ENCODE assay signal across 8 cellular contexts in genomic region chr7:47536705-47537611, GRCh38. TPM values are rescaled to one million over a fixed set of nuclear protein-coding genes. Genes with fewer than 3 reads are reported as not detected.
DNase-seq lines count a peak whose midpoint lies in the region; ATAC-seq and TF ChIP-seq lines count a peak whose summit lies in the region.
"Had no signal": no experiment of that assay in that cellular context is flagged by ENCODE, and none has a peak within 500 bp of the region (broad histone marks: within the 10 kb centered on the region; RNA-seq: fewer than 3 reads in every experiment).

No MANE protein-coding gene starts in this region.

- no peaks in the 10 kb centered on the region for H3K27me3 ChIP-seq in thyroid gland

- peaks cover 5 to 11% of the 10 kb centered on the region in 2 donors for H3K4me1 ChIP-seq in thyroid gland

- H3K4me3 ChIP-seq in lower leg skin (ENCODE audit: low read depth, poor library complexity, severe bottlenecking) (peak overlapping the region; percentile 27), thyroid gland (replicated peaks in 1 of 3) (peak overlapping the region; percentile 28 to 35 (median 30))

- TF ChIP-seq POLR2A in lower leg skin (IDR thresholded peaks at IDR 0.05) = no peak
- no peak for TF ChIP-seq POLR2A in thyroid gland (IDR thresholded peaks at IDR 0.05)

- no peaks in the 10 kb centered on the region for H3K9me3 ChIP-seq in thyroid gland

- no peak for TF ChIP-seq CTCF in lower leg skin (IDR thresholded peaks at IDR 0.05)
- no peak for TF ChIP-seq CTCF in thyroid gland (IDR thresholded peaks at IDR 0.05)

- ATAC-seq in HG03135 (IDR thresholded peaks at IDR 0.05; ENCODE audit: unreplicated experiment) (no peak), GM19351 (IDR thresholded peaks at IDR 0.05; ENCODE audit: unreplicated experiment) (no peak)

- intact Hi-C loops in lower leg skin (cut with DNase I; ENCODE audit: low total_unique reads) (no loop called here), thyroid gland (cut with DNase I) (no loop called here)

- WGBS in lower leg skin, 2 donors = 7 to 13% methylated on average over 73 to 83 of the region's 94 CpGs
- 20 to 21% methylated on average over 23 to 31 of the region's 94 CpGs for WGBS in thyroid gland, 2 donors

- no peaks in the 10 kb centered on the region for H3K36me3 ChIP-seq in thyroid gland

- H3K27ac ChIP-seq in thyroid gland = no peak overlapping the region

- DNase-seq in M059J (ENCODE audit: low read depth) (peak; percentile 65), ecto neural progenitor cell (ENCODE audit: low spot score) (peak; percentile 79), lower leg skin (ENCODE audit: low spot score in 2 of 2) (peak; percentile 71 to 95), thyroid gland (peak; percentile 47 to 64)
- DNase-seq in stimulated activated naive CD4-positive, alpha-beta T cell treated with Interleukin-2 at 50 U/mL for 16 hours (lab: John Stamatoyannopoulos, UW) = no peak
- DNase-seq: stimulated activated CD8-positive, alpha-beta memory T cell treated with anti-CD3 and anti-CD28 coated beads, Interleukin-4, amount 100 ng/mL, for 48 hours had no signal

RNA-seq across cellular contexts. Expression of gene TNS3, which starts 45.0 kb away (rescaled TPM):
- total RNA-seq in M059J (2014; rRNA removed; shearing (Covaris generic)) = 75.0 and 115 TPM in 2 replicates
- total RNA-seq in lower leg skin (10 to 100 TPM; 19.5 to 33.9 (median 25.5) TPM), thyroid gland (10 to 100 TPM; 65.8 to 93.0 (median 80.7) TPM)
